37 cellular contexts compared by ENCODE assay signal in genomic region chr20:56273491-56273890, GRCh38. TPM values are rescaled to one million over a fixed set of nuclear protein-coding genes. Genes with fewer than 3 reads are reported as not detected.
"Had no signal": no experiment of that assay in that cellular context is flagged by ENCODE, and none has a peak within 500 bp of the region (broad histone marks: within the 10 kb centered on the region; RNA-seq: fewer than 3 reads in every experiment).

No MANE protein-coding gene starts in this region.

- DNase-seq: Karpas-422, Kasumi-1, MG63, MM.1S, MV-4-11, NCI-H1048, NCI-H1092, NCI-H1092 treated with DMSO at 0.1 percent for 48 hours, NCI-H1105, NCI-H1105 treated with DMSO at 0.1 percent for 48 hours, NCI-H1417 treated with DMSO at 0.1 percent for 48 hours, NCI-H1436, NCI-H1436 treated with DMSO at 0.1 percent for 48 hours, NCI-H146, NCI-H1694, NCI-H1694 treated with DMSO at 0.1 percent for 48 hours, NCI-H187, NCI-H187 treated with DMSO at 0.1 percent for 48 hours, NCI-H1930, NCI-H2029, NCI-H2029 treated with DMSO at 0.1 percent for 48 hours, NCI-H2081, NCI-H2081 treated with DMSO at 0.1 percent for 48 hours, NCI-H2107, NCI-H2171, NCI-H2171 treated with DMSO at 0.1 percent for 48 hours, NCI-H2227 treated with DMSO at 0.1 percent for 48 hours, NCI-H226, NCI-H446, NCI-H446 treated with DMSO at 0.1 percent for 48 hours, NCI-H510A, NCI-H510A treated with DMSO at 0.1 percent for 48 hours, NCI-H524 had no signal

RNA-seq across cellular contexts. Expression of gene MC3R, which starts 25.0 kb away (rescaled TPM):
- total RNA-seq: LHCN-M2, M059J, MCF 10A, NCI-H460 had no signal
